ENCODE assay signal across 8 cellular contexts in the genomic region with DNA sequence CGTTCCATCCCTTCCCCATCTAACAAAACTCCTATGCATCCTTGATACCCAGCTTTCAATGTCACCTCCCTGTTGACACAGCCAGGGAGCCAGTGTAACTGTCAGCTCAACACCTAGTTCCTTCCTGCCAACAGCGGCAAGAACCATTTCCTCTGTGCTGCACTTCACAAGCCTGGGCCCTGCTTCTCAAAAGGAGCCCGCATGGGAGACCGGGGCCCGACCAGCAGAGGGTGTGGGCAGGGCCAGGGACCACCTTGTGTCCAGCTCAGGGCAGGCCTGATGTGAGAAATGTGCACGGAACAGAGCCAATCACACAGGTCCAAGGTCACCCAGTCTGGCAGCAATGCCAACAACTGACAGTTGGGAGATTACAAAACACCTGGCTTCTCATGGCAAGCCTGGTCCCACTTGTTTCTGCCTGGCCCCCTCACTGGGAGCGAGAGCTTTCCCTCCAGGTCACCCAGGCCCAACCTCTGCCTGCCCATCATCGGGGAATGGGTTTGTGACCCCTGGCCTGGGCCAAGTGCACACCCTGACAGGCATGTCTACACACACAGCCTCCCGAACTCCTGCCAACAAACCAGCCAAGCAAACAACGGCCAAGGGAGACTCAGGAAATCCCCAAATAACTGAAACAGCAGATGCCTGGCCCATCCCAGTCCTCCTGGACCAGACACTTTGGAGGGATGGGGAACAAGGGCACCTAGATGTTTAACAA. TPM values are rescaled to one million over a fixed set of nuclear protein-coding genes. Genes with fewer than 3 reads are reported as not detected.
DNase-seq lines count a peak whose midpoint lies in the region; ATAC-seq and TF ChIP-seq lines count a peak whose summit lies in the region.

No MANE protein-coding gene starts in this region.

- H3K27ac ChIP-seq in right lobe of liver (peak overlapping the region; percentile 64 to 97 (median 97)), thyroid gland (peak overlapping the region; percentile 14 to 96 (median 90))

- ATAC-seq in right lobe of liver (peak; percentile 27 to 46 (median 35)), HG03460 (IDR thresholded peaks at IDR 0.05; ENCODE audit: unreplicated experiment) (no peak)

- no peak for TF ChIP-seq POLR2A in right lobe of liver (IDR thresholded peaks at IDR 0.05)
- no peak for TF ChIP-seq POLR2A in thyroid gland (IDR thresholded peaks at IDR 0.05)

- H3K36me3 ChIP-seq in right lobe of liver (peaks cover 0 to 25% (median 11%) of the 10 kb centered on the region in 4 donors), thyroid gland (peaks cover 16 to 22% of the 10 kb centered on the region in 2 donors)

- 0% methylated on average over 6 of the region's 10 CpGs for WGBS in right lobe of liver (ENCODE audit: insufficient coverage, low coverage, low lambda C conversion rate, missing lambda C conversion rate)
- 25 to 47% methylated on average over 6 to 10 of the region's 10 CpGs for WGBS in thyroid gland, 2 donors

- intact Hi-C loops in right lobe of liver (cut with DNase I) (loop anchor here in 1 of 2 donors (10.0 kb wide), 1 partner anchor 89 kb away; a partner anchor contains a TSS), thyroid gland (cut with DNase I) (no loop called here)

- H3K27me3 ChIP-seq in right lobe of liver = no peaks in the 10 kb centered on the region
- no peaks in the 10 kb centered on the region for H3K27me3 ChIP-seq in thyroid gland

- DNase-seq in NOMO-1 treated with dmso at 0.1 percent for 144 hours (lab: John Stamatoyannopoulos, UW; ENCODE audit: unreplicated experiment) (peak; percentile 47), astrocyte of the cerebellum (ENCODE audit: low read depth) (no peak), right lobe of liver (peak; percentile 79 to 91 (median 85)), thyroid gland (peak; percentile 48 to 67), SW480 (ENCODE audit: low spot score) (no peak), NCI-H146 treated with DMSO at 0.1 percent for 48 hours (lab: John Stamatoyannopoulos, UW; ENCODE audit: unreplicated experiment) (no peak)

- H3K4me1 ChIP-seq in right lobe of liver (peaks cover 0 to 37% (median 25%) of the 10 kb centered on the region in 4 donors), thyroid gland (peaks cover 49 to 61% of the 10 kb centered on the region in 2 donors)

- H3K4me3 ChIP-seq in GM08714 (ENCODE audit: low read length) = peak overlapping the region; percentile 78; the same call in 1 of the 2 replicates
- no peak overlapping the region for H3K4me3 ChIP-seq in astrocyte of the cerebellum (ENCODE audit: low read depth, low read length)
- H3K4me3 ChIP-seq in right lobe of liver = peak overlapping the region in 1 of 3 donors; percentile 17
- H3K4me3 ChIP-seq in thyroid gland (replicated peaks in 1 of 3) = no peak overlapping the region

- peak; percentile 19 for TF ChIP-seq CTCF in astrocyte of the cerebellum (IDR thresholded peaks at IDR 0.05; ENCODE audit: low read depth, low read length, missing control alignments)
- TF ChIP-seq CTCF in right lobe of liver (IDR thresholded peaks at IDR 0.05) = no peak
- TF ChIP-seq CTCF in thyroid gland (IDR thresholded peaks at IDR 0.05) = no peak

- in situ Hi-C loops in astrocyte of the cerebellum (cut with HindIII; ENCODE audit: low sequenced_read_pairs) = no loop called here

- no peaks in the 10 kb centered on the region for H3K9me3 ChIP-seq in right lobe of liver
- no peaks in the 10 kb centered on the region for H3K9me3 ChIP-seq in thyroid gland

RNA-seq across cellular contexts. Expression of a gene that starts 3.1 kb away (rescaled TPM):
- 10 to 100 TPM in 4 of 6 experiments, 1 to 10 TPM in 2; 5.1 to 16.3 (median 12.7) TPM for total RNA-seq in right lobe of liver
- total RNA-seq in thyroid gland = 10 to 100 TPM; 12.1 to 27.3 (median 22.4) TPM

RNA-seq across cellular contexts. Expression of a gene that starts 15.1 kb away (rescaled TPM):
- total RNA-seq in right lobe of liver = 10 to 100 TPM in 4 of 6 experiments, 1 to 10 TPM in 2; 6.8 to 89.2 (median 41.2) TPM
- total RNA-seq in thyroid gland = under 1 TPM in 1 of 4 donors, not detected in 3; 0.11 TPM

Comparison
In these comparisons a context has a peak if more than half of its experiments do, and no peak if none do; other contexts are left out.
1. DNase-seq: peak in NOMO-1 treated with dmso at 0.1 percent for 144 hours (single experiment), right lobe of liver (3 of 3) and thyroid gland (2 of 2); none in astrocyte of the cerebellum (single experiment), SW480 (single experiment) and NCI-H146 treated with DMSO at 0.1 percent for 48 hours (single experiment).
2. RNA of a gene that starts 15.1 kb away (total RNA-seq): 6.8 to 89.2 TPM in right lobe of liver; 0.11 TPM in thyroid gland; every median in the first group is over 4 times any median in the second.